2 cellular contexts compared by ENCODE assay signal in the genomic region with DNA sequence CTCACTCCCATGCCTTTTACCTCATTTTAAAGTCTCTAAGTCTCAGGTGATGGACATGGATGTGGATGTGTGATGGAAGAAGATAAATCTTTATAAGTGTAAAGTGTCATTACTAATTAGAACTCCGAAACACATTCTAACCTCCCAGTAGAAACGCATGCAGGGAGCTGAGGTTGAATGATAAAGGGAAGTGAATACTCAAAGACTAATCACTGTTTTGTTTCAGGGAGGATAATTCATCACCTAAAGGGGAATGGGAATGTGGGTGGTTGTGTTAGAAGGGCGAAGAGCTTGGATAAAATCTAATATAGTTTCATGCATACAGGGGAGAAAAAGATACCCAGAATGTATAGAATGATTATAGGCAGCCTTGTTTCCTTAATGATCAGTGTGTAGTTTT.
TF ChIP-seq lines count a peak whose summit lies in the region.

No MANE protein-coding gene starts in this region.

TF ChIP-seq in GM23338, 12 proteins besides CTCF, POLR2A, EP300 and RAD21 (continues in another document):
- TF ChIP-seq, protein P1, sequence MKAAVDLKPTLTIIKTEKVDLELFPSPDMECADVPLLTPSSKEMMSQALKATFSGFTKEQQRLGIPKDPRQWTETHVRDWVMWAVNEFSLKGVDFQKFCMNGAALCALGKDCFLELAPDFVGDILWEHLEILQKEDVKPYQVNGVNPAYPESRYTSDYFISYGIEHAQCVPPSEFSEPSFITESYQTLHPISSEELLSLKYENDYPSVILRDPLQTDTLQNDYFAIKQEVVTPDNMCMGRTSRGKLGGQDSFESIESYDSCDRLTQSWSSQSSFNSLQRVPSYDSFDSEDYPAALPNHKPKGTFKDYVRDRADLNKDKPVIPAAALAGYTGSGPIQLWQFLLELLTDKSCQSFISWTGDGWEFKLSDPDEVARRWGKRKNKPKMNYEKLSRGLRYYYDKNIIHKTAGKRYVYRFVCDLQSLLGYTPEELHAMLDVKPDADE (IDR thresholded peaks at IDR 0.05) = no peak
- TF ChIP-seq EZH2phosphoT487 (IDR thresholded peaks at IDR 0.05; ENCODE audit: unreplicated experiment) (no peak), POLR2AphosphoS5 (IDR thresholded peaks at IDR 0.05; ENCODE audit: low read depth) (no peak), ZNF331 (CRISPR knock-in tag; IDR thresholded peaks at IDR 0.05; ENCODE audit: low read depth) (no peak), EZH2 (IDR thresholded peaks at IDR 0.05; ENCODE audit: low read depth, unreplicated experiment) (no peak), NANOG (IDR thresholded peaks at IDR 0.05; ENCODE audit: borderline replicate concordance) (no peak), JUNB (IDR thresholded peaks at IDR 0.05; ENCODE audit: unreplicated experiment) (no peak), STAT1 (IDR thresholded peaks at IDR 0.05; ENCODE audit: unreplicated experiment) (no peak)
- TF ChIP-seq, protein P2, sequence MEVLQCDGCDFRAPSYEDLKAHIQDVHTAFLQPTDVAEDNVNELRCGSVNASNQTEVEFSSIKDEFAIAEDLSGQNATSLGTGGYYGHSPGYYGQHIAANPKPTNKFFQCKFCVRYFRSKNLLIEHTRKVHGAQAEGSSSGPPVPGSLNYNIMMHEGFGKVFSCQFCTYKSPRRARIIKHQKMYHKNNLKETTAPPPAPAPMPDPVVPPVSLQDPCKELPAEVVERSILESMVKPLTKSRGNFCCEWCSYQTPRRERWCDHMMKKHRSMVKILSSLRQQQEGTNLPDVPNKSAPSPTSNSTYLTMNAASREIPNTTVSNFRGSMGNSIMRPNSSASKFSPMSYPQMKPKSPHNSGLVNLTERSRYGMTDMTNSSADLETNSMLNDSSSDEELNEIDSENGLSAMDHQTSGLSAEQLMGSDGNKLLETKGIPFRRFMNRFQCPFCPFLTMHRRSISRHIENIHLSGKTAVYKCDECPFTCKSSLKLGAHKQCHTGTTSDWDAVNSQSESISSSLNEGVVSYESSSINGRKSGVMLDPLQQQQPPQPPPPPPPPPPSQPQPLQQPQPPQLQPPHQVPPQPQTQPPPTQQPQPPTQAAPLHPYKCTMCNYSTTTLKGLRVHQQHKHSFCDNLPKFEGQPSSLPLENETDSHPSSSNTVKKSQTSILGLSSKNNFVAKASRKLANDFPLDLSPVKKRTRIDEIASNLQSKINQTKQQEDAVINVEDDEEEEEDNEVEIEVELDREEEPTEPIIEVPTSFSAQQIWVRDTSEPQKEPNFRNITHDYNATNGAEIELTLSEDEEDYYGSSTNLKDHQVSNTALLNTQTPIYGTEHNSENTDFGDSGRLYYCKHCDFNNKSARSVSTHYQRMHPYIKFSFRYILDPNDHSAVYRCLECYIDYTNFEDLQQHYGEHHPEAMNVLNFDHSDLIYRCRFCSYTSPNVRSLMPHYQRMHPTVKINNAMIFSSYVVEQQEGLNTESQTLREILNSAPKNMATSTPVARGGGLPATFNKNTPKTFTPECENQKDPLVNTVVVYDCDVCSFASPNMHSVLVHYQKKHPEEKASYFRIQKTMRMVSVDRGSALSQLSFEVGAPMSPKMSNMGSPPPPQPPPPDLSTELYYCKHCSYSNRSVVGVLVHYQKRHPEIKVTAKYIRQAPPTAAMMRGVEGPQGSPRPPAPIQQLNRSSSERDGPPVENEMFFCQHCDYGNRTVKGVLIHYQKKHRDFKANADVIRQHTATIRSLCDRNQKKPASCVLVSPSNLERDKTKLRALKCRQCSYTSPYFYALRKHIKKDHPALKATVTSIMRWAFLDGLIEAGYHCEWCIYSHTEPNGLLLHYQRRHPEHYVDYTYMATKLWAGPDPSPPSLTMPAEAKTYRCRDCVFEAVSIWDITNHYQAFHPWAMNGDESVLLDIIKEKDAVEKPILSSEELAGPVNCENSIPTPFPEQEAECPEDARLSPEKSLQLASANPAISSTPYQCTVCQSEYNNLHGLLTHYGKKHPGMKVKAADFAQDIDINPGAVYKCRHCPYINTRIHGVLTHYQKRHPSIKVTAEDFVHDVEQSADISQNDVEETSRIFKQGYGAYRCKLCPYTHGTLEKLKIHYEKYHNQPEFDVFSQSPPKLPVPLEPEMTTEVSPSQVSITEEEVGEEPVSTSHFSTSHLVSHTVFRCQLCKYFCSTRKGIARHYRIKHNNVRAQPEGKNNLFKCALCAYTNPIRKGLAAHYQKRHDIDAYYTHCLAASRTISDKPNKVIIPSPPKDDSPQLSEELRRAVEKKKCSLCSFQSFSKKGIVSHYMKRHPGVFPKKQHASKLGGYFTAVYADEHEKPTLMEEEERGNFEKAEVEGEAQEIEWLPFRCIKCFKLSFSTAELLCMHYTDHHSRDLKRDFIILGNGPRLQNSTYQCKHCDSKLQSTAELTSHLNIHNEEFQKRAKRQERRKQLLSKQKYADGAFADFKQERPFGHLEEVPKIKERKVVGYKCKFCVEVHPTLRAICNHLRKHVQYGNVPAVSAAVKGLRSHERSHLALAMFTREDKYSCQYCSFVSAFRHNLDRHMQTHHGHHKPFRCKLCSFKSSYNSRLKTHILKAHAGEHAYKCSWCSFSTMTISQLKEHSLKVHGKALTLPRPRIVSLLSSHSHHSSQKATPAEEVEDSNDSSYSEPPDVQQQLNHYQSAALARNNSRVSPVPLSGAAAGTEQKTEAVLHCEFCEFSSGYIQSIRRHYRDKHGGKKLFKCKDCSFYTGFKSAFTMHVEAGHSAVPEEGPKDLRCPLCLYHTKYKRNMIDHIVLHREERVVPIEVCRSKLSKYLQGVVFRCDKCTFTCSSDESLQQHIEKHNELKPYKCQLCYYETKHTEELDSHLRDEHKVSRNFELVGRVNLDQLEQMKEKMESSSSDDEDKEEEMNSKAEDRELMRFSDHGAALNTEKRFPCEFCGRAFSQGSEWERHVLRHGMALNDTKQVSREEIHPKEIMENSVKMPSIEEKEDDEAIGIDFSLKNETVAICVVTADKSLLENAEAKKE (CRISPR knock-in tag; IDR thresholded peaks at IDR 0.05) = no peak
- TF ChIP-seq, protein P3, sequence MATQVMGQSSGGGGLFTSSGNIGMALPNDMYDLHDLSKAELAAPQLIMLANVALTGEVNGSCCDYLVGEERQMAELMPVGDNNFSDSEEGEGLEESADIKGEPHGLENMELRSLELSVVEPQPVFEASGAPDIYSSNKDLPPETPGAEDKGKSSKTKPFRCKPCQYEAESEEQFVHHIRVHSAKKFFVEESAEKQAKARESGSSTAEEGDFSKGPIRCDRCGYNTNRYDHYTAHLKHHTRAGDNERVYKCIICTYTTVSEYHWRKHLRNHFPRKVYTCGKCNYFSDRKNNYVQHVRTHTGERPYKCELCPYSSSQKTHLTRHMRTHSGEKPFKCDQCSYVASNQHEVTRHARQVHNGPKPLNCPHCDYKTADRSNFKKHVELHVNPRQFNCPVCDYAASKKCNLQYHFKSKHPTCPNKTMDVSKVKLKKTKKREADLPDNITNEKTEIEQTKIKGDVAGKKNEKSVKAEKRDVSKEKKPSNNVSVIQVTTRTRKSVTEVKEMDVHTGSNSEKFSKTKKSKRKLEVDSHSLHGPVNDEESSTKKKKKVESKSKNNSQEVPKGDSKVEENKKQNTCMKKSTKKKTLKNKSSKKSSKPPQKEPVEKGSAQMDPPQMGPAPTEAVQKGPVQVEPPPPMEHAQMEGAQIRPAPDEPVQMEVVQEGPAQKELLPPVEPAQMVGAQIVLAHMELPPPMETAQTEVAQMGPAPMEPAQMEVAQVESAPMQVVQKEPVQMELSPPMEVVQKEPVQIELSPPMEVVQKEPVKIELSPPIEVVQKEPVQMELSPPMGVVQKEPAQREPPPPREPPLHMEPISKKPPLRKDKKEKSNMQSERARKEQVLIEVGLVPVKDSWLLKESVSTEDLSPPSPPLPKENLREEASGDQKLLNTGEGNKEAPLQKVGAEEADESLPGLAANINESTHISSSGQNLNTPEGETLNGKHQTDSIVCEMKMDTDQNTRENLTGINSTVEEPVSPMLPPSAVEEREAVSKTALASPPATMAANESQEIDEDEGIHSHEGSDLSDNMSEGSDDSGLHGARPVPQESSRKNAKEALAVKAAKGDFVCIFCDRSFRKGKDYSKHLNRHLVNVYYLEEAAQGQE (IDR thresholded peaks at IDR 0.05; ENCODE audit: unreplicated experiment) = no peak

TF ChIP-seq in H1, 55 proteins besides CTCF, POLR2A, EP300 and RAD21:
- no peak for TF ChIP-seq POU5F1 (IDR thresholded peaks at IDR 0.05; ENCODE audit: low read depth, low read length)
- no peak for TF ChIP-seq EGR1 (IDR thresholded peaks at IDR 0.05; ENCODE audit: borderline replicate concordance, low read depth, low read length)
- no peak for TF ChIP-seq TAF1 (IDR thresholded peaks at IDR 0.05; ENCODE audit: low read depth, low read length)
- no peak for TF ChIP-seq KDM1A (IDR thresholded peaks at IDR 0.05; ENCODE audit: borderline replicate concordance, low read length)
- TF ChIP-seq, protein P4, sequence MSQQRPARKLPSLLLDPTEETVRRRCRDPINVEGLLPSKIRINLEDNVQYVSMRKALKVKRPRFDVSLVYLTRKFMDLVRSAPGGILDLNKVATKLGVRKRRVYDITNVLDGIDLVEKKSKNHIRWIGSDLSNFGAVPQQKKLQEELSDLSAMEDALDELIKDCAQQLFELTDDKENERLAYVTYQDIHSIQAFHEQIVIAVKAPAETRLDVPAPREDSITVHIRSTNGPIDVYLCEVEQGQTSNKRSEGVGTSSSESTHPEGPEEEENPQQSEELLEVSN (IDR thresholded peaks at IDR 0.05) = no peak
- TF ChIP-seq, protein P5, sequence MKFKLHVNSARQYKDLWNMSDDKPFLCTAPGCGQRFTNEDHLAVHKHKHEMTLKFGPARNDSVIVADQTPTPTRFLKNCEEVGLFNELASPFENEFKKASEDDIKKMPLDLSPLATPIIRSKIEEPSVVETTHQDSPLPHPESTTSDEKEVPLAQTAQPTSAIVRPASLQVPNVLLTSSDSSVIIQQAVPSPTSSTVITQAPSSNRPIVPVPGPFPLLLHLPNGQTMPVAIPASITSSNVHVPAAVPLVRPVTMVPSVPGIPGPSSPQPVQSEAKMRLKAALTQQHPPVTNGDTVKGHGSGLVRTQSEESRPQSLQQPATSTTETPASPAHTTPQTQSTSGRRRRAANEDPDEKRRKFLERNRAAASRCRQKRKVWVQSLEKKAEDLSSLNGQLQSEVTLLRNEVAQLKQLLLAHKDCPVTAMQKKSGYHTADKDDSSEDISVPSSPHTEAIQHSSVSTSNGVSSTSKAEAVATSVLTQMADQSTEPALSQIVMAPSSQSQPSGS (IDR thresholded peaks at IDR 0.05; ENCODE audit: low read length) = no peak
- no peak for TF ChIP-seq BRCA1 (IDR thresholded peaks at IDR 0.05; ENCODE audit: low read depth, low read length)
- no peak for TF ChIP-seq NANOG (IDR thresholded peaks at IDR 0.05; ENCODE audit: insufficient read depth, low read depth, low read length, poor library complexity, severe bottlenecking)
- no peak for TF ChIP-seq HDAC6 (IDR thresholded peaks at IDR 0.05; ENCODE audit: low read depth, low read length)
